Comparison of ENCODE assay signal across 19 cellular contexts in the genomic region with DNA sequence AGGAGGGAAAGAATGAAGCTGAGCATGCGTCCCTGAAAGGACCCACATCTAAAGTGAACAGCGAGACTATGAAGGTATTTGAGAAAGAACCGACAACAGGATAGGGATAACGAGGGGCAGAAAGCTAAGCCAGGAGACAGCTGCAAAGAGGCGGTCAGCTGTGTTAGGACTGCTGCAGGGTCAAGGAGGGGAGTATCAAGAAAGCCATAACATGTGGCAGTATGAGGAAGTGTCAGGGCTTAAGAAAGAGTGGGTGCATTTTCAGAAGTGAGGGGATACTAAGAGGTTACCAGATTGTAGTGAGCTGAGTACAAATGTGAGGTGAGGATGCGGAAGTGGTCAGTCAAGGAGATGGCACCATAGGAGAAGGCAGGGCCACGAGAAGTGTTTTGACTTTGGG. TPM values are rescaled to one million over a fixed set of nuclear protein-coding genes. Genes with fewer than 3 reads are reported as not detected.
DNase-seq lines count a peak whose midpoint lies in the region; ATAC-seq, FAIRE-seq and TF ChIP-seq lines count a peak whose summit lies in the region.
"Had no signal": no experiment of that assay in that cellular context is flagged by ENCODE, and none has a peak within 500 bp of the region (broad histone marks: within the 10 kb centered on the region; RNA-seq: fewer than 3 reads in every experiment).

No MANE protein-coding gene starts in this region.

- peaks cover 92% of the 10 kb centered on the region for H3K36me3 Mint-ChIP-seq in CD8-positive, alpha-beta T cell
- H3K36me3 Mint-ChIP-seq in T-helper 17 cell (ENCODE audit: low read depth) (peaks cover 21% of the 10 kb centered on the region), nephron (ENCODE audit: low read depth) (peaks cover 67% of the 10 kb centered on the region)

- FAIRE-seq in GM12892 (lab: Jason Lieb, UNC): no peak
- no peak for FAIRE-seq in pancreas (lab: Jason Lieb, UNC)
- FAIRE-seq: GM19239 had no signal

- no peaks in the 10 kb centered on the region for H3K27me3 ChIP-seq in CD8-positive, alpha-beta T cell (ENCODE audit: insufficient read depth, low read length)
- H3K27me3 ChIP-seq in pancreas: no peaks in the 10 kb centered on the region
- H3K27me3 ChIP-seq: BE2C, MG63 had no signal

- CTCF ChIA-PET in CD8-positive, alpha-beta T cell (lab: Charles Lee): interaction anchor here (0.9 to 1.9 kb wide), 4 partner anchors 13 to 41 kb away, joined by 3 to 4 read pairs (median 3); a partner anchor contains a TSS

- H3K27ac Mint-ChIP-seq in CD8-positive, alpha-beta T cell: peak overlapping the region; percentile 20
- H3K27ac Mint-ChIP-seq in T-helper 17 cell: peak overlapping the region; percentile 91
- peak overlapping the region in 2 of 3 experiments; percentile 2 to 34 for H3K27ac Mint-ChIP-seq in nephron
- H3K27ac Mint-ChIP-seq: HFFc6 had no signal

- no peak overlapping the region for H3K27ac ChIP-seq in CD8-positive, alpha-beta T cell (ENCODE audit: low read depth, low read length)
- no peak overlapping the region for H3K27ac ChIP-seq in pancreas
- H3K27ac ChIP-seq: GM23248 had no signal

- no peak overlapping the region for H3K4me3 Mint-ChIP-seq in CD8-positive, alpha-beta T cell
- peak overlapping the region; percentile 67 for H3K4me3 Mint-ChIP-seq in T-helper 17 cell
- peak overlapping the region in 1 of 3 experiments; percentile 1 for H3K4me3 Mint-ChIP-seq in nephron
- H3K4me3 Mint-ChIP-seq: HFFc6 had no signal

- no peaks in the 10 kb centered on the region for H3K27me3 Mint-ChIP-seq in CD8-positive, alpha-beta T cell (ENCODE audit: low read depth)
- H3K27me3 Mint-ChIP-seq in T-helper 17 cell (no peaks in the 10 kb centered on the region), nephron (ENCODE audit: low read depth) (peaks cover 1% of the 10 kb centered on the region)

- intact Hi-C loops in CD8-positive, alpha-beta T cell (cut with DNase I, micrococcal nuclease): no loop called here
- intact Hi-C loops in pancreas (cut with DNase I): no loop called here

- no peaks in the 10 kb centered on the region for H3K9me3 ChIP-seq in CD8-positive, alpha-beta T cell (ENCODE audit: low read length)
- H3K9me3 ChIP-seq in T-helper 17 cell (ENCODE audit: control insufficient read depth, low read length, poor library complexity, severe bottlenecking) (no peaks in the 10 kb centered on the region), pancreas (no peaks in the 10 kb centered on the region)
- H3K9me3 ChIP-seq: BE2C, MG63, SK-N-SH had no signal

- peaks cover 5% of the 10 kb centered on the region for H3K4me1 ChIP-seq in CD8-positive, alpha-beta T cell (ENCODE audit: insufficient read depth, low read length)
- H3K4me1 ChIP-seq in pancreas: peaks cover 12 to 26% (median 13%) of the 10 kb centered on the region in 3 donors
- H3K4me1 ChIP-seq: BE2C had no signal

- peak; percentile 27; the same call in 1 of the 2 replicates for TF ChIP-seq POLR2A in GM12892 (IDR thresholded peaks at IDR 0.05; ENCODE audit: low read depth, low read length)

- no peak for ATAC-seq in CD8-positive, alpha-beta T cell
- peak; percentile 22 for ATAC-seq in T-helper 17 cell
- ATAC-seq in pancreas: no peak
- ATAC-seq: Panc1, Right ventricle myocardium inferior had no signal

- DNase-seq in CD8-positive, alpha-beta T cell: no peak
- DNase-seq in GM12892 (ENCODE audit: insufficient read length): no peak
- no peak for DNase-seq in T-helper 17 cell
- no peak for DNase-seq in pancreas
- DNase-seq in middle frontal gyrus (ENCODE audit: extremely low spot score, low spot score): no peak
- DNase-seq in ecto neural progenitor cell (ENCODE audit: low spot score): no peak
- DNase-seq: BE2C, EL, GM23248, HFFc6, MG63, NCI-H1417 treated with DMSO at 0.1 percent for 48 hours, NCI-H2029 treated with DMSO at 0.1 percent for 48 hours, NCI-H510A, SK-N-SH had no signal

- 96 to 97% methylated on average over 7 of the region's 7 CpGs for WGBS in pancreas, 2 donors

- peaks cover 23% of the 10 kb centered on the region for H3K4me1 Mint-ChIP-seq in CD8-positive, alpha-beta T cell (ENCODE audit: low read depth)
- peaks cover 28% of the 10 kb centered on the region for H3K4me1 Mint-ChIP-seq in T-helper 17 cell
- peaks cover 79% of the 10 kb centered on the region for H3K4me1 Mint-ChIP-seq in nephron

- no peak overlapping the region for H3K4me3 ChIP-seq in CD8-positive, alpha-beta T cell (ENCODE audit: low read depth, low read length)
- H3K4me3 ChIP-seq in pancreas: no peak overlapping the region
- H3K4me3 ChIP-seq: GM23248, MG63 had no signal

- POLR2A ChIA-PET in CD8-positive, alpha-beta T cell (lab: Charles Lee): no interaction called here

- no peaks in the 10 kb centered on the region for H3K9me3 Mint-ChIP-seq in CD8-positive, alpha-beta T cell
- no peaks in the 10 kb centered on the region for H3K9me3 Mint-ChIP-seq in nephron
- H3K9me3 Mint-ChIP-seq: HFFc6 had no signal

- H3K36me3 ChIP-seq in CD8-positive, alpha-beta T cell (ENCODE audit: insufficient read depth, low read length): peaks cover 38% of the 10 kb centered on the region
- H3K36me3 ChIP-seq in pancreas: peaks cover 0 to 13% (median 3%) of the 10 kb centered on the region in 3 donors

- no peak for TF ChIP-seq CTCF in CD8-positive, alpha-beta T cell (IDR thresholded peaks at IDR 0.05)
- TF ChIP-seq CTCF in nephron (IDR thresholded peaks at IDR 0.05; ENCODE audit: unreplicated experiment in 3 of 3) (no peak), pancreas (IDR thresholded peaks at IDR 0.05) (no peak)

RNA-seq across cellular contexts. Expression of a gene that starts 21.2 kb away (rescaled TPM):
- total RNA-seq in CD8-positive, alpha-beta T cell: 100 to 1,000 TPM; 225 to 231 TPM
- 20.0 TPM for polyA plus RNA-seq in GM12892 (2012; ENCODE audit: missing spikeins)
- total RNA-seq in T-helper 17 cell: 100 to 1,000 TPM; 191 to 229 TPM
- 10 to 100 TPM; 10.5 to 20.2 (median 12.0) TPM for total RNA-seq in pancreas
- polyA plus RNA-seq in pancreas: 10 to 100 TPM in 1 of 2 donors, 1 to 10 TPM in 1; 6.6 to 16.0 TPM

Comparison
In these comparisons a context has a peak if more than half of its experiments do, and no peak if none do; other contexts are left out.
1. H3K27ac Mint-ChIP-seq: peak in every context shown above with its lines; median percentile 91 in T-helper 17 cell; 20 in CD8-positive, alpha-beta T cell; 18 in nephron.
2. RNA of a gene that starts 21.2 kb away (total RNA-seq): 225 to 231 TPM in CD8-positive, alpha-beta T cell and 191 to 229 TPM in T-helper 17 cell; 10.5 to 20.2 TPM in pancreas; every median in the first group is over 4 times any median in the second.